Comparison of ENCODE assay signal across 29 cellular contexts in genomic region chr20:31918471-31919105, GRCh38. TPM values are rescaled to one million over a fixed set of nuclear protein-coding genes. Genes with fewer than 3 reads are reported as not detected.
DNase-seq lines count a peak whose midpoint lies in the region; ATAC-seq, FAIRE-seq and TF ChIP-seq lines count a peak whose summit lies in the region.
"Had no signal": no experiment of that assay in that cellular context is flagged by ENCODE, and none has a peak within 500 bp of the region (broad histone marks: within the 10 kb centered on the region; RNA-seq: fewer than 3 reads in every experiment).

No MANE protein-coding gene starts in this region.

- in situ Hi-C loops in GM12878 (cut with MboI) = no loop called here

- DNase-seq in HCEC 1CT (peak; percentile 29), GM12878 (ENCODE audit: low read depth, low spot score) (no peak), fibroblast of villous mesenchyme (ENCODE audit: low read depth) (peak; percentile 58), sciatic nerve (ENCODE audit: low spot score) (peak; percentile 23), HT-29 (ENCODE audit: low spot score) (no peak), GM03348 (ENCODE audit: low spot score) (no peak), NCI-H2196 treated with DMSO at 0.1 percent for 48 hours (lab: John Stamatoyannopoulos, UW; ENCODE audit: unreplicated experiment) (no peak)
- DNase-seq: activated CD4-positive, alpha-beta T cell treated with anti-CD3 and anti-CD28 coated beads, Interleukin-2, amount 10 ng/mL, durations not matched to agents 24 days and 14 days; activated gamma-delta T cell; activated naive CD8-positive, alpha-beta T cell treated with anti-CD3 and anti-CD28 coated beads for 36 hours; activated T-cell treated with anti-CD3 and anti-CD28 coated beads, Interleukin-2, amount 50 U/mL, for 4 hours; C1 segment of cervical spinal cord; DMS53; immature natural killer cell; NCI-H1694; NCI-H446 treated with DMSO at 0.1 percent for 48 hours; NCI-H774; stimulated activated CD4-positive, alpha-beta T cell treated with anti-CD3 and anti-CD28 coated beads, Interleukin-4, amount 100 ng/mL, for 24 hours; T1000 had no signal

- H3K4me3 ChIP-seq in GM12878 = no peak overlapping the region
- no peak overlapping the region for H3K4me3 ChIP-seq in fibroblast of villous mesenchyme (ENCODE audit: low read depth, low read length)
- H3K4me3 ChIP-seq: right lobe of liver, tibial nerve had no signal

- H2AFZ ChIP-seq in GM12878 (ENCODE audit: control insufficient read depth, low read depth, low read length) = no peak overlapping the region

- no peak overlapping the region for H3K9ac ChIP-seq in GM12878 (ENCODE audit: control insufficient read depth, insufficient read depth, low read length)

- SMC1A ChIA-PET in GM12878 (lab: Charles Lee; ENCODE audit: uncharacterized antibody, unreplicated experiment) = interaction anchor here (0.9 to 3.7 kb wide), 11 partner anchors 10 to 172 kb away, joined by 3 to 19 read pairs (median 4); partner anchors contain the start of gene PDRG1

- no peaks in the 10 kb centered on the region for H3K36me3 ChIP-seq in GM12878 (ENCODE audit: control insufficient read depth in 2 of 2, insufficient read depth in 2 of 2, low read length in 1 of 2)
- H3K36me3 ChIP-seq: right lobe of liver, tibial nerve had no signal

- H3K4me2 ChIP-seq in GM12878 (ENCODE audit: control insufficient read depth, insufficient read depth) = 0 out of 2 replicates have a peak overlapping the region, but pooled peaks have one; percentile 5

- no peaks in the 10 kb centered on the region for H3K9me3 ChIP-seq in GM12878 (replicated peaks; ENCODE audit: control insufficient read depth, insufficient read depth, low read length)
- H3K9me3 ChIP-seq: right lobe of liver, tibial nerve had no signal

- no peaks in the 10 kb centered on the region for H4K20me1 ChIP-seq in GM12878 (ENCODE audit: control insufficient read depth, insufficient read depth)

- TF ChIP-seq EP300 in GM12878 (IDR thresholded peaks at IDR 0.05; ENCODE audit: borderline replicate concordance in 1 of 2, control insufficient read depth in 1 of 2, low read depth in 2 of 2, low read length in 2 of 2) = no peak

- ATAC-seq in GM12878 (no peak), sciatic nerve (no peak)
- ATAC-seq: activated T-cell treated with anti-CD3 and anti-CD28 coated beads, Interleukin-2, amount 50 U/mL, for 4 hours; right lobe of liver had no signal

- 21% methylated on average over 7 of the region's 7 CpGs for WGBS in GM12878 (ENCODE audit: insufficient coverage, insufficient replicate concordance, low lambda C conversion rate, missing lambda C conversion rate)

- H3K4me1 ChIP-seq in GM12878 (ENCODE audit: control insufficient read depth, insufficient read depth, low read length) = peaks cover 5% of the 10 kb centered on the region
- H3K4me1 ChIP-seq: right lobe of liver, tibial nerve had no signal

- intact Hi-C loops in GM12878 (cut with micrococcal nuclease; ENCODE audit: unreplicated experiment) = no loop called here
- intact Hi-C loops in sciatic nerve (cut with DNase I) = no loop called here

- no peak for FAIRE-seq in GM12878 (lab: Jason Lieb, UNC)
- FAIRE-seq: astrocyte had no signal

- no peak for TF ChIP-seq RAD21 in GM12878 (IDR thresholded peaks at IDR 0.05; ENCODE audit: insufficient read depth, low read depth, low read length)

- no peak for TF ChIP-seq CTCF in GM12878 (IDR thresholded peaks at IDR 0.05 in 2 of 3, conservative IDR thresholded peaks at IDR 0.05 in 1 of 3; ENCODE audit: control insufficient read depth in 2 of 3, extremely low read depth in 1 of 3, insufficient read depth in 1 of 3, low read depth in 3 of 3, low read length in 3 of 3)
- no peak for TF ChIP-seq CTCF in fibroblast of villous mesenchyme (IDR thresholded peaks at IDR 0.05; ENCODE audit: insufficient read depth, low read depth, low read length)

- POLR2A ChIA-PET in GM12878 (lab: Charles Lee) = interaction anchor here (0.6 to 3.2 kb wide), 4 partner anchors 23 to 45 kb away, joined by 3 to 16 read pairs (median 4); no protein-coding TSS in a partner anchor

- H3K79me2 ChIP-seq in GM12878 (ENCODE audit: control insufficient read depth, insufficient read depth, low read length) = no peaks in the 10 kb centered on the region

- no peak overlapping the region for H3K27ac ChIP-seq in GM12878 (ENCODE audit: control insufficient read depth, insufficient read depth)
- H3K27ac ChIP-seq: right lobe of liver, tibial nerve had no signal

- CTCF ChIA-PET in GM12878 (lab: Yijun Ruan, JAX) = interaction anchor here (1.0 to 3.8 kb wide), 10 partner anchors 10 to 113 kb away, joined by 3 to 23 read pairs (median 5); partner anchors contain the start of gene PDRG1

- H3K27me3 ChIP-seq in GM12878 (replicated peaks in 1 of 2; ENCODE audit: control insufficient read depth in 2 of 2, insufficient read depth in 2 of 2, low read length in 1 of 2) = no peaks in the 10 kb centered on the region
- H3K27me3 ChIP-seq: right lobe of liver, tibial nerve had no signal

- no TSS peak for BruUV-seq in GM12878 (replicated peaks; lab: Mats Ljungman, UMichigan)

- TF ChIP-seq POLR2A in GM12878 (IDR thresholded peaks at IDR 0.05; ENCODE audit: low read depth, low read length) = no peak

- RAD21 ChIA-PET in GM12878 (lab: Charles Lee; ENCODE audit: unreplicated experiment) = interaction anchor here (0.7 to 3.5 kb wide), 7 partner anchors 9 to 66 kb away, joined by 3 to 17 read pairs (median 4); no protein-coding TSS in a partner anchor

RNA-seq across cellular contexts. Expression of gene PDRG1, which starts 33.3 kb away (rescaled TPM):
- total RNA-seq in GM12878 (2013; cell fraction: nucleolus; rRNA removed) = 5.6 and 6.1 TPM in 2 replicates
- total RNA-seq in GM12878 (2014; rRNA removed) = 13.1 and 16.4 TPM in 2 replicates
- total RNA-seq in GM12878 (2014; rRNA removed; fragmentation: Illumina TruSeq; extraction: Trizol) = 10.4 and 11.1 TPM in 2 replicates
- total RNA-seq in GM12878 (2021) = 20.9 and 21.4 TPM in 2 replicates
- polyA plus RNA-seq in GM12878 (2011; ENCODE audit: low read depth) = 11.3 TPM
- polyA plus RNA-seq in GM12878 (2011; rRNA removed) = 18.6 and 25.6 TPM in 2 replicates
- 25.2 and 27.8 TPM in 2 replicates for polyA plus RNA-seq in GM12878 (2011; cell fraction: cytosol; rRNA removed)
- 13.6 and 14.6 TPM in 2 replicates for polyA plus RNA-seq in GM12878 (2011; cell fraction: nucleus; rRNA removed)
- polyA plus RNA-seq in GM12878 (2012) = 14.9 and 17.3 TPM in 2 replicates
- polyA plus RNA-seq in GM12878 (2014; fragmentation: Illumina TruSeq; extraction: Trizol) = 13.2 and 17.9 TPM in 2 replicates
- polyA plus RNA-seq in GM12878 (2014; fragmentation: Nextera tagmentation; extraction: Ambion mirVana) = 10 to 100 TPM; 34.1 to 55.8 TPM
- 20.1 and 21.6 TPM in 2 replicates for polyA plus RNA-seq in GM12878 (2014; rRNA removed)
- 10 to 100 TPM; 30.5 to 32.9 TPM for polyA plus RNA-seq in GM12878 (2016; fragmentation: Nextera tagmentation; extraction: Ambion mirVana)
- 6.4 and 7.7 TPM in 2 replicates for polyA minus RNA-seq in GM12878 (2011; rRNA and poly(A)+ RNA removed)
- 3.1 and 6.3 TPM in 2 replicates for polyA minus RNA-seq in GM12878 (2011; cell fraction: cytosol; rRNA and poly(A)+ RNA removed)
- 3.7 and 6.4 TPM in 2 replicates for polyA minus RNA-seq in GM12878 (2011; cell fraction: nucleus; rRNA and poly(A)+ RNA removed)
- 2.6 and 3.5 TPM in 2 replicates for total RNA-seq in fibroblast of villous mesenchyme
- total RNA-seq in sciatic nerve = 18.5 TPM
- total RNA-seq in HT-29 (2014; rRNA removed; shearing (Covaris generic)) = 10.7 and 13.3 TPM in 2 replicates

RNA-seq across cellular contexts. Expression of gene TTLL9, which starts 48.2 kb away (rescaled TPM):
- 2.4 and 3.1 TPM in 2 replicates for total RNA-seq in GM12878 (2013; cell fraction: nucleolus; rRNA removed)
- 0.17 TPM in 1 of 2 replicates, not detected in the other for total RNA-seq in GM12878 (2014; rRNA removed)
- 0.04 and 0.09 TPM in 2 replicates for total RNA-seq in GM12878 (2014; rRNA removed; fragmentation: Illumina TruSeq; extraction: Trizol)
- 0.08 and 0.21 TPM in 2 replicates for total RNA-seq in GM12878 (2021)
- polyA plus RNA-seq in GM12878 (2011; ENCODE audit: low read depth) = 0.10 TPM
- polyA plus RNA-seq in GM12878 (2011; rRNA removed) = 0.62 and 0.77 TPM in 2 replicates
- 0.39 and 0.45 TPM in 2 replicates for polyA plus RNA-seq in GM12878 (2011; cell fraction: cytosol; rRNA removed)
- polyA plus RNA-seq in GM12878 (2011; cell fraction: nucleus; rRNA removed) = 2.3 and 2.4 TPM in 2 replicates
- 0.21 and 0.28 TPM in 2 replicates for polyA plus RNA-seq in GM12878 (2012)
- polyA plus RNA-seq in GM12878 (2014; fragmentation: Illumina TruSeq; extraction: Trizol) = 0.14 and 0.15 TPM in 2 replicates
- under 1 TPM in 1 of 2 experiments, not detected in 1; 0.03 TPM for polyA plus RNA-seq in GM12878 (2014; fragmentation: Nextera tagmentation; extraction: Ambion mirVana)
- 0.14 and 0.22 TPM in 2 replicates for polyA plus RNA-seq in GM12878 (2014; rRNA removed)
- under 1 TPM in 1 of 2 experiments, not detected in 1; 0.08 TPM for polyA plus RNA-seq in GM12878 (2016; fragmentation: Nextera tagmentation; extraction: Ambion mirVana)
- 1.1 and 1.4 TPM in 2 replicates for polyA minus RNA-seq in GM12878 (2011; rRNA and poly(A)+ RNA removed)
- not detected in 2 replicates for polyA minus RNA-seq in GM12878 (2011; cell fraction: cytosol; rRNA and poly(A)+ RNA removed)
- polyA minus RNA-seq in GM12878 (2011; cell fraction: nucleus; rRNA and poly(A)+ RNA removed) = 0.60 and 1.4 TPM in 2 replicates
- not detected in 2 replicates for total RNA-seq in fibroblast of villous mesenchyme
- total RNA-seq in sciatic nerve = 7.1 TPM
- 0.03 and 0.05 TPM in 2 replicates for total RNA-seq in HT-29 (2014; rRNA removed; shearing (Covaris generic))
- total RNA-seq: activated CD4-positive, alpha-beta T cell treated with anti-CD3 and anti-CD28 coated beads, Interleukin-2, amount 10 ng/mL, durations not matched to agents 24 days and 14 days; activated CD8-positive, alpha-beta memory T cell treated with anti-CD3 and anti-CD28 coated beads for 36 hours; activated naive CD8-positive, alpha-beta T cell treated with anti-CD3 and anti-CD28 coated beads for 36 hours; activated T-cell treated with anti-CD3 and anti-CD28 coated beads, Interleukin-2, amount 50 U/mL, for 4 hours; dermis microvascular lymphatic vessel endothelial cell; fibroblast of lung; LHCN-M2; right lobe of liver; RPMI7951; SK-MEL-5 had no signal

RNA-seq across cellular contexts. Expression of gene DUSP15, which starts 48.3 kb away (rescaled TPM):
- 2.3 TPM in 2 replicates for total RNA-seq in GM12878 (2013; cell fraction: nucleolus; rRNA removed)
- 1.4 and 3.0 TPM in 2 replicates for total RNA-seq in GM12878 (2014; rRNA removed)
- total RNA-seq in GM12878 (2014; rRNA removed; fragmentation: Illumina TruSeq; extraction: Trizol) = 0.67 and 0.83 TPM in 2 replicates
- total RNA-seq in GM12878 (2021) = 2.5 and 3.2 TPM in 2 replicates
- 0.35 TPM for polyA plus RNA-seq in GM12878 (2011; ENCODE audit: low read depth)
- 0.89 and 1.8 TPM in 2 replicates for polyA plus RNA-seq in GM12878 (2011; rRNA removed)
- polyA plus RNA-seq in GM12878 (2011; cell fraction: cytosol; rRNA removed) = 2.3 and 3.7 TPM in 2 replicates
- polyA plus RNA-seq in GM12878 (2011; cell fraction: nucleus; rRNA removed) = 2.5 and 3.0 TPM in 2 replicates
- polyA plus RNA-seq in GM12878 (2012) = 0.72 and 0.93 TPM in 2 replicates
- polyA plus RNA-seq in GM12878 (2014; fragmentation: Illumina TruSeq; extraction: Trizol) = 0.22 TPM in 1 of 2 replicates, not detected in the other
- polyA plus RNA-seq in GM12878 (2014; fragmentation: Nextera tagmentation; extraction: Ambion mirVana) = under 1 TPM in 1 of 2 experiments, not detected in 1; 0.06 TPM
- 2.4 and 3.0 TPM in 2 replicates for polyA plus RNA-seq in GM12878 (2014; rRNA removed)
- polyA plus RNA-seq in GM12878 (2016; fragmentation: Nextera tagmentation; extraction: Ambion mirVana) = under 1 TPM; 0.16 to 0.33 TPM
- 0.88 and 1.6 TPM in 2 replicates for polyA minus RNA-seq in GM12878 (2011; rRNA and poly(A)+ RNA removed)
- not detected in 2 replicates for polyA minus RNA-seq in GM12878 (2011; cell fraction: cytosol; rRNA and poly(A)+ RNA removed)
- 1.2 and 1.5 TPM in 2 replicates for polyA minus RNA-seq in GM12878 (2011; cell fraction: nucleus; rRNA and poly(A)+ RNA removed)
- 0.32 TPM in 1 of 2 replicates, not detected in the other for total RNA-seq in fibroblast of villous mesenchyme
- 49.5 TPM for total RNA-seq in sciatic nerve
- not detected in 2 replicates for total RNA-seq in HT-29 (2014; rRNA removed; shearing (Covaris generic))
- total RNA-seq: activated CD4-positive, alpha-beta T cell treated with anti-CD3 and anti-CD28 coated beads, Interleukin-2, amount 10 ng/mL, durations not matched to agents 24 days and 14 days; activated CD8-positive, alpha-beta memory T cell treated with anti-CD3 and anti-CD28 coated beads for 36 hours; activated naive CD8-positive, alpha-beta T cell treated with anti-CD3 and anti-CD28 coated beads for 36 hours; activated T-cell treated with anti-CD3 and anti-CD28 coated beads, Interleukin-2, amount 50 U/mL, for 4 hours; fibroblast of lung; RPMI7951 had no signal
- polyA plus RNA-seq: immature natural killer cell had no signal

RNA-seq across cellular contexts. Expression of gene XKR7, which starts 49.4 kb away (rescaled TPM):
- total RNA-seq in GM12878 (2013; cell fraction: nucleolus; rRNA removed) = not detected in 2 replicates
- total RNA-seq in GM12878 (2014; rRNA removed) (under 0.01 TPM in 1 of 2 replicates, not detected in the other), GM12878 (2014; rRNA removed; fragmentation: Illumina TruSeq; extraction: Trizol) (not detected in 2 replicates), GM12878 (2021) (not detected in 2 replicates), fibroblast of villous mesenchyme (not detected in 2 replicates), sciatic nerve (not detected)
- polyA plus RNA-seq in GM12878 (2011; ENCODE audit: low read depth) = not detected
- polyA plus RNA-seq in GM12878 (2011; rRNA removed) (not detected in 2 replicates), GM12878 (2014; fragmentation: Illumina TruSeq; extraction: Trizol) (not detected in 2 replicates), GM12878 (2014; fragmentation: Nextera tagmentation; extraction: Ambion mirVana) (not detected), GM12878 (2014; rRNA removed) (not detected in 2 replicates), GM12878 (2016; fragmentation: Nextera tagmentation; extraction: Ambion mirVana) (not detected)
- not detected in 2 replicates for polyA plus RNA-seq in GM12878 (2011; cell fraction: cytosol; rRNA removed)
- not detected in 2 replicates for polyA plus RNA-seq in GM12878 (2011; cell fraction: nucleus; rRNA removed)
- not detected in 2 replicates for polyA plus RNA-seq in GM12878 (2012)
- not detected in 2 replicates for polyA minus RNA-seq in GM12878 (2011; rRNA and poly(A)+ RNA removed)
- not detected in 2 replicates for polyA minus RNA-seq in GM12878 (2011; cell fraction: cytosol; rRNA and poly(A)+ RNA removed)
- not detected in 2 replicates for polyA minus RNA-seq in GM12878 (2011; cell fraction: nucleus; rRNA and poly(A)+ RNA removed)
- not detected in 2 replicates for total RNA-seq in HT-29 (2014; rRNA removed; shearing (Covaris generic))
- total RNA-seq: activated CD4-positive, alpha-beta T cell treated with anti-CD3 and anti-CD28 coated beads, Interleukin-2, amount 10 ng/mL, durations not matched to agents 24 days and 14 days; activated T-cell treated with anti-CD3 and anti-CD28 coated beads, Interleukin-2, amount 50 U/mL, for 4 hours; dermis microvascular lymphatic vessel endothelial cell; fibroblast of lung; glomerular endothelial cell; LHCN-M2; right lobe of liver; RPMI7951; tibial nerve had no signal
- polyA plus RNA-seq: fibroblast of lung, immature natural killer cell had no signal

Comparison
In these comparisons a context has a peak if more than half of its experiments do, and no peak if none do; other contexts are left out.
1. DNase-seq: peak in HCEC 1CT (single experiment), fibroblast of villous mesenchyme (single experiment) and sciatic nerve (single experiment); none in GM12878 (single experiment), HT-29 (single experiment), GM03348 (single experiment) and NCI-H2196 treated with DMSO at 0.1 percent for 48 hours (single experiment).
2. RNA of gene DUSP15, which starts 48.3 kb away (total RNA-seq): 49.5 TPM in sciatic nerve (single experiment); 0.67 to 3.2 TPM in GM12878, 0.32 TPM in fibroblast of villous mesenchyme and not detected in HT-29; every median in the first group is over 10 times any median in the second.